Comparison of ENCODE assay signal across 2 cellular contexts in the genomic region with DNA sequence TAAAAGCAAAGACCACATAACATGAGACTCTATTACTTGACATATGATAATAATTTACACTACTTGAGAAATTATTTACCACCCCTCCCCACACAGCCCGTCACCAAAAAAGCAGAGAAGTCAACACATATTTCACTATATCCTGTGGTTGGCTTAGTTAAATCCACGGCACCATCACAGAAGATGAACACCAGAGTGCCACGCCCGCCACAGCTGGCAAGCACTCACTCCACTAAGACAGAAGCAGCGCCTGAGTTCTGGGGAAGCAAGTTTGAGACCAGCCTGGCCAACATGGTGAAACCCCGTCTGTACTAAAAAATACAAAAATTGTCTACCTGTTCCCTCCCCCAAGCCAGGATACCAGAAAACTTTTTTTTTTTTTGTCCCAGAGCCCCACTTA.
A peak's percentile ranks its signal among the peaks of the same experiment; 100 is the strongest.
TF ChIP-seq lines count a peak whose summit lies in the region.

No MANE protein-coding gene starts in this region.

TF ChIP-seq in HEK293, 187 proteins besides CTCF, POLR2A, EP300 and RAD21 (continued from another document):
- TF ChIP-seq, protein P1, sequence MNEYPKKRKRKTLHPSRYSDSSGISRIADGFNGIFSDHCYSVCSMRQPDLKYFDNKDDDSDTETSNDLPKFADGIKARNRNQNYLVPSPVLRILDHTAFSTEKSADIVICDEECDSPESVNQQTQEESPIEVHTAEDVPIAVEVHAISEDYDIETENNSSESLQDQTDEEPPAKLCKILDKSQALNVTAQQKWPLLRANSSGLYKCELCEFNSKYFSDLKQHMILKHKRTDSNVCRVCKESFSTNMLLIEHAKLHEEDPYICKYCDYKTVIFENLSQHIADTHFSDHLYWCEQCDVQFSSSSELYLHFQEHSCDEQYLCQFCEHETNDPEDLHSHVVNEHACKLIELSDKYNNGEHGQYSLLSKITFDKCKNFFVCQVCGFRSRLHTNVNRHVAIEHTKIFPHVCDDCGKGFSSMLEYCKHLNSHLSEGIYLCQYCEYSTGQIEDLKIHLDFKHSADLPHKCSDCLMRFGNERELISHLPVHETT (tag by site-specific recombination; IDR thresholded peaks at IDR 0.05), result no peak
- TF ChIP-seq ZNF76 (tag by site-specific recombination; IDR thresholded peaks at IDR 0.05; ENCODE audit: borderline replicate concordance, low read depth) (no peak), ZNF335 (tag by site-specific recombination; conservative IDR thresholded peaks at IDR 0.05) (no peak), ZNF664 (tag by site-specific recombination; IDR thresholded peaks at IDR 0.05) (no peak), KLF1 (tag by site-specific recombination; IDR thresholded peaks at IDR 0.05) (0 out of 2 replicates have a peak, but pooled peaks have one; percentile 33), ZNF202 (tag by site-specific recombination; IDR thresholded peaks at IDR 0.05; ENCODE audit: borderline replicate concordance) (no peak), ZNF157 (tag by site-specific recombination; IDR thresholded peaks at IDR 0.05) (no peak)

TF ChIP-seq in SK-N-SH, 30 proteins besides CTCF, POLR2A, EP300 and RAD21 (continued from another document):
- TF ChIP-seq, protein P2, sequence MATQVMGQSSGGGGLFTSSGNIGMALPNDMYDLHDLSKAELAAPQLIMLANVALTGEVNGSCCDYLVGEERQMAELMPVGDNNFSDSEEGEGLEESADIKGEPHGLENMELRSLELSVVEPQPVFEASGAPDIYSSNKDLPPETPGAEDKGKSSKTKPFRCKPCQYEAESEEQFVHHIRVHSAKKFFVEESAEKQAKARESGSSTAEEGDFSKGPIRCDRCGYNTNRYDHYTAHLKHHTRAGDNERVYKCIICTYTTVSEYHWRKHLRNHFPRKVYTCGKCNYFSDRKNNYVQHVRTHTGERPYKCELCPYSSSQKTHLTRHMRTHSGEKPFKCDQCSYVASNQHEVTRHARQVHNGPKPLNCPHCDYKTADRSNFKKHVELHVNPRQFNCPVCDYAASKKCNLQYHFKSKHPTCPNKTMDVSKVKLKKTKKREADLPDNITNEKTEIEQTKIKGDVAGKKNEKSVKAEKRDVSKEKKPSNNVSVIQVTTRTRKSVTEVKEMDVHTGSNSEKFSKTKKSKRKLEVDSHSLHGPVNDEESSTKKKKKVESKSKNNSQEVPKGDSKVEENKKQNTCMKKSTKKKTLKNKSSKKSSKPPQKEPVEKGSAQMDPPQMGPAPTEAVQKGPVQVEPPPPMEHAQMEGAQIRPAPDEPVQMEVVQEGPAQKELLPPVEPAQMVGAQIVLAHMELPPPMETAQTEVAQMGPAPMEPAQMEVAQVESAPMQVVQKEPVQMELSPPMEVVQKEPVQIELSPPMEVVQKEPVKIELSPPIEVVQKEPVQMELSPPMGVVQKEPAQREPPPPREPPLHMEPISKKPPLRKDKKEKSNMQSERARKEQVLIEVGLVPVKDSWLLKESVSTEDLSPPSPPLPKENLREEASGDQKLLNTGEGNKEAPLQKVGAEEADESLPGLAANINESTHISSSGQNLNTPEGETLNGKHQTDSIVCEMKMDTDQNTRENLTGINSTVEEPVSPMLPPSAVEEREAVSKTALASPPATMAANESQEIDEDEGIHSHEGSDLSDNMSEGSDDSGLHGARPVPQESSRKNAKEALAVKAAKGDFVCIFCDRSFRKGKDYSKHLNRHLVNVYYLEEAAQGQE (IDR thresholded peaks at IDR 0.05; ENCODE audit: low read depth, low read length), result no peak
- TF ChIP-seq TEAD4 (IDR thresholded peaks at IDR 0.05; ENCODE audit: borderline replicate concordance, insufficient read depth) (no peak), FOXJ3 (CRISPR knock-in tag; IDR thresholded peaks at IDR 0.05) (no peak), SIN3A (IDR thresholded peaks at IDR 0.05; ENCODE audit: borderline replicate concordance, low read depth, low read length) (no peak), TCF12 (IDR thresholded peaks at IDR 0.05) (no peak), TAF1 (IDR thresholded peaks at IDR 0.05; ENCODE audit: borderline replicate concordance, low read depth, low read length) (no peak), MXI1 (IDR thresholded peaks at IDR 0.05; ENCODE audit: low read depth, low read length) (no peak), YY1 (IDR thresholded peaks at IDR 0.05; ENCODE audit: low read depth) (no peak), ELF1 (IDR thresholded peaks at IDR 0.05) (no peak), RXRA (IDR thresholded peaks at IDR 0.05; ENCODE audit: borderline replicate concordance, low read depth) (no peak)
- TF ChIP-seq, protein P3, sequence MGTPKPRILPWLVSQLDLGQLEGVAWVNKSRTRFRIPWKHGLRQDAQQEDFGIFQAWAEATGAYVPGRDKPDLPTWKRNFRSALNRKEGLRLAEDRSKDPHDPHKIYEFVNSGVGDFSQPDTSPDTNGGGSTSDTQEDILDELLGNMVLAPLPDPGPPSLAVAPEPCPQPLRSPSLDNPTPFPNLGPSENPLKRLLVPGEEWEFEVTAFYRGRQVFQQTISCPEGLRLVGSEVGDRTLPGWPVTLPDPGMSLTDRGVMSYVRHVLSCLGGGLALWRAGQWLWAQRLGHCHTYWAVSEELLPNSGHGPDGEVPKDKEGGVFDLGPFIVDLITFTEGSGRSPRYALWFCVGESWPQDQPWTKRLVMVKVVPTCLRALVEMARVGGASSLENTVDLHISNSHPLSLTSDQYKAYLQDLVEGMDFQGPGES (IDR thresholded peaks at IDR 0.05; ENCODE audit: low read depth, low read length), result no peak
- TF ChIP-seq, protein P4, sequence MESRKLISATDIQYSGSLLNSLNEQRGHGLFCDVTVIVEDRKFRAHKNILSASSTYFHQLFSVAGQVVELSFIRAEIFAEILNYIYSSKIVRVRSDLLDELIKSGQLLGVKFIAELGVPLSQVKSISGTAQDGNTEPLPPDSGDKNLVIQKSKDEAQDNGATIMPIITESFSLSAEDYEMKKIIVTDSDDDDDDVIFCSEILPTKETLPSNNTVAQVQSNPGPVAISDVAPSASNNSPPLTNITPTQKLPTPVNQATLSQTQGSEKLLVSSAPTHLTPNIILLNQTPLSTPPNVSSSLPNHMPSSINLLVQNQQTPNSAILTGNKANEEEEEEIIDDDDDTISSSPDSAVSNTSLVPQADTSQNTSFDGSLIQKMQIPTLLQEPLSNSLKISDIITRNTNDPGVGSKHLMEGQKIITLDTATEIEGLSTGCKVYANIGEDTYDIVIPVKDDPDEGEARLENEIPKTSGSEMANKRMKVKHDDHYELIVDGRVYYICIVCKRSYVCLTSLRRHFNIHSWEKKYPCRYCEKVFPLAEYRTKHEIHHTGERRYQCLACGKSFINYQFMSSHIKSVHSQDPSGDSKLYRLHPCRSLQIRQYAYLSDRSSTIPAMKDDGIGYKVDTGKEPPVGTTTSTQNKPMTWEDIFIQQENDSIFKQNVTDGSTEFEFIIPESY (IDR thresholded peaks at IDR 0.05; ENCODE audit: borderline replicate concordance, low read depth), result no peak
- TF ChIP-seq, protein P5, sequence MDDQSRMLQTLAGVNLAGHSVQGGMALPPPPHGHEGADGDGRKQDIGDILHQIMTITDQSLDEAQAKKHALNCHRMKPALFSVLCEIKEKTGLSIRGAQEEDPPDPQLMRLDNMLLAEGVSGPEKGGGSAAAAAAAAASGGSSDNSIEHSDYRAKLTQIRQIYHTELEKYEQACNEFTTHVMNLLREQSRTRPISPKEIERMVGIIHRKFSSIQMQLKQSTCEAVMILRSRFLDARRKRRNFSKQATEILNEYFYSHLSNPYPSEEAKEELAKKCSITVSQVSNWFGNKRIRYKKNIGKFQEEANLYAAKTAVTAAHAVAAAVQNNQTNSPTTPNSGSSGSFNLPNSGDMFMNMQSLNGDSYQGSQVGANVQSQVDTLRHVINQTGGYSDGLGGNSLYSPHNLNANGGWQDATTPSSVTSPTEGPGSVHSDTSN (IDR thresholded peaks at IDR 0.05), result no peak
- TF ChIP-seq, protein P6, sequence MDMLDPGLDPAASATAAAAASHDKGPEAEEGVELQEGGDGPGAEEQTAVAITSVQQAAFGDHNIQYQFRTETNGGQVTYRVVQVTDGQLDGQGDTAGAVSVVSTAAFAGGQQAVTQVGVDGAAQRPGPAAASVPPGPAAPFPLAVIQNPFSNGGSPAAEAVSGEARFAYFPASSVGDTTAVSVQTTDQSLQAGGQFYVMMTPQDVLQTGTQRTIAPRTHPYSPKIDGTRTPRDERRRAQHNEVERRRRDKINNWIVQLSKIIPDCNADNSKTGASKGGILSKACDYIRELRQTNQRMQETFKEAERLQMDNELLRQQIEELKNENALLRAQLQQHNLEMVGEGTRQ (IDR thresholded peaks at IDR 0.05; ENCODE audit: borderline replicate concordance, low read depth, low read length), result no peak
